In the genomic region with DNA sequence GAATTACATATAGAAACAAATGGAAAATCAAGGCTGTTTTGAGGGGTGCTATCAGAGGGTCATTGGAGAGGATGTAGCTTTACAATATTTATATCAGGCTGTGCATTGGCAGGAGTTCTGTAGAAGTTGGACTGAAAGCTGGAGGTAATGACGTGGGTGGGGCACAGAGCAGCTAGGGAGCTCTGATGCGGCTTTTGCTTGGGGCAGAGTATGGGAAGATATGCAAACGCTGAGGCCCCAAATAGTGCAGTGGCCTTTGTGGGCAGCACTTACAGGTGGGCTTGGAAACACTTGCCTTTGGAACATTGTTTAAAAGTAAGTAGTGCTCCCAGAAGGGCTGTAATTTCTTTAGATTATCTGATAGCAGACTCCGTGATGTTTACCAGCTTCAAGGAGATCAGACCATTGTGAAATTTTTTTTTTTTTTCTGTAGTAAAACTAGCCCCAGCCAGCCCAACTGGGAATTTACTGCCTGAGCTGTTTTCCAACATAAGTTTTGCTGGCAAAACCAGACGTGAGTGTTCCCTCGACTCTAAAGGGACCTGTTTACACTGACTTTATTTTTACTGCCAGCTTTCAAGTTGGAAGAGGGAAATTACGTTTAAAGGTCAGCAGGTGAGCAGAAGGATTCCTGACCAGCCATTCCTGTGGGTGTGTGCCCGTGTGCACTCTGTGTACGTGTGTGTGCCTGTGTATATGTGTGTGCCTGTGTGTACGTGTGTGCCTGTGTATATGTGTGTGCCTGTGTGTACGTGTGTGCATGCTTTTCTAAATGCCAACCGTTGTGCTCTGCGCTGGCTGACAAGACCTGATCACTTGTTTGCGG, we compare ENCODE assay signal across 1 cellular context.
TF ChIP-seq lines count a peak whose summit lies in the region.

MAB21L3 (plus strand) TSS at position 204 of the 826 bp plus-strand sequence. CDS start 1,217 bp downstream, outside the sequence.

TF ChIP-seq in GM23338, 12 proteins besides CTCF, POLR2A, EP300 and RAD21 (continued from another document):
- TF ChIP-seq, protein P1, sequence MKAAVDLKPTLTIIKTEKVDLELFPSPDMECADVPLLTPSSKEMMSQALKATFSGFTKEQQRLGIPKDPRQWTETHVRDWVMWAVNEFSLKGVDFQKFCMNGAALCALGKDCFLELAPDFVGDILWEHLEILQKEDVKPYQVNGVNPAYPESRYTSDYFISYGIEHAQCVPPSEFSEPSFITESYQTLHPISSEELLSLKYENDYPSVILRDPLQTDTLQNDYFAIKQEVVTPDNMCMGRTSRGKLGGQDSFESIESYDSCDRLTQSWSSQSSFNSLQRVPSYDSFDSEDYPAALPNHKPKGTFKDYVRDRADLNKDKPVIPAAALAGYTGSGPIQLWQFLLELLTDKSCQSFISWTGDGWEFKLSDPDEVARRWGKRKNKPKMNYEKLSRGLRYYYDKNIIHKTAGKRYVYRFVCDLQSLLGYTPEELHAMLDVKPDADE (IDR thresholded peaks at IDR 0.05), result no peak
- TF ChIP-seq EZH2phosphoT487 (IDR thresholded peaks at IDR 0.05; ENCODE audit: unreplicated experiment), result no peak
- TF ChIP-seq CREB1 (CRISPR knock-in tag; IDR thresholded peaks at IDR 0.05; ENCODE audit: low read depth), result no peak
- TF ChIP-seq, protein P2, sequence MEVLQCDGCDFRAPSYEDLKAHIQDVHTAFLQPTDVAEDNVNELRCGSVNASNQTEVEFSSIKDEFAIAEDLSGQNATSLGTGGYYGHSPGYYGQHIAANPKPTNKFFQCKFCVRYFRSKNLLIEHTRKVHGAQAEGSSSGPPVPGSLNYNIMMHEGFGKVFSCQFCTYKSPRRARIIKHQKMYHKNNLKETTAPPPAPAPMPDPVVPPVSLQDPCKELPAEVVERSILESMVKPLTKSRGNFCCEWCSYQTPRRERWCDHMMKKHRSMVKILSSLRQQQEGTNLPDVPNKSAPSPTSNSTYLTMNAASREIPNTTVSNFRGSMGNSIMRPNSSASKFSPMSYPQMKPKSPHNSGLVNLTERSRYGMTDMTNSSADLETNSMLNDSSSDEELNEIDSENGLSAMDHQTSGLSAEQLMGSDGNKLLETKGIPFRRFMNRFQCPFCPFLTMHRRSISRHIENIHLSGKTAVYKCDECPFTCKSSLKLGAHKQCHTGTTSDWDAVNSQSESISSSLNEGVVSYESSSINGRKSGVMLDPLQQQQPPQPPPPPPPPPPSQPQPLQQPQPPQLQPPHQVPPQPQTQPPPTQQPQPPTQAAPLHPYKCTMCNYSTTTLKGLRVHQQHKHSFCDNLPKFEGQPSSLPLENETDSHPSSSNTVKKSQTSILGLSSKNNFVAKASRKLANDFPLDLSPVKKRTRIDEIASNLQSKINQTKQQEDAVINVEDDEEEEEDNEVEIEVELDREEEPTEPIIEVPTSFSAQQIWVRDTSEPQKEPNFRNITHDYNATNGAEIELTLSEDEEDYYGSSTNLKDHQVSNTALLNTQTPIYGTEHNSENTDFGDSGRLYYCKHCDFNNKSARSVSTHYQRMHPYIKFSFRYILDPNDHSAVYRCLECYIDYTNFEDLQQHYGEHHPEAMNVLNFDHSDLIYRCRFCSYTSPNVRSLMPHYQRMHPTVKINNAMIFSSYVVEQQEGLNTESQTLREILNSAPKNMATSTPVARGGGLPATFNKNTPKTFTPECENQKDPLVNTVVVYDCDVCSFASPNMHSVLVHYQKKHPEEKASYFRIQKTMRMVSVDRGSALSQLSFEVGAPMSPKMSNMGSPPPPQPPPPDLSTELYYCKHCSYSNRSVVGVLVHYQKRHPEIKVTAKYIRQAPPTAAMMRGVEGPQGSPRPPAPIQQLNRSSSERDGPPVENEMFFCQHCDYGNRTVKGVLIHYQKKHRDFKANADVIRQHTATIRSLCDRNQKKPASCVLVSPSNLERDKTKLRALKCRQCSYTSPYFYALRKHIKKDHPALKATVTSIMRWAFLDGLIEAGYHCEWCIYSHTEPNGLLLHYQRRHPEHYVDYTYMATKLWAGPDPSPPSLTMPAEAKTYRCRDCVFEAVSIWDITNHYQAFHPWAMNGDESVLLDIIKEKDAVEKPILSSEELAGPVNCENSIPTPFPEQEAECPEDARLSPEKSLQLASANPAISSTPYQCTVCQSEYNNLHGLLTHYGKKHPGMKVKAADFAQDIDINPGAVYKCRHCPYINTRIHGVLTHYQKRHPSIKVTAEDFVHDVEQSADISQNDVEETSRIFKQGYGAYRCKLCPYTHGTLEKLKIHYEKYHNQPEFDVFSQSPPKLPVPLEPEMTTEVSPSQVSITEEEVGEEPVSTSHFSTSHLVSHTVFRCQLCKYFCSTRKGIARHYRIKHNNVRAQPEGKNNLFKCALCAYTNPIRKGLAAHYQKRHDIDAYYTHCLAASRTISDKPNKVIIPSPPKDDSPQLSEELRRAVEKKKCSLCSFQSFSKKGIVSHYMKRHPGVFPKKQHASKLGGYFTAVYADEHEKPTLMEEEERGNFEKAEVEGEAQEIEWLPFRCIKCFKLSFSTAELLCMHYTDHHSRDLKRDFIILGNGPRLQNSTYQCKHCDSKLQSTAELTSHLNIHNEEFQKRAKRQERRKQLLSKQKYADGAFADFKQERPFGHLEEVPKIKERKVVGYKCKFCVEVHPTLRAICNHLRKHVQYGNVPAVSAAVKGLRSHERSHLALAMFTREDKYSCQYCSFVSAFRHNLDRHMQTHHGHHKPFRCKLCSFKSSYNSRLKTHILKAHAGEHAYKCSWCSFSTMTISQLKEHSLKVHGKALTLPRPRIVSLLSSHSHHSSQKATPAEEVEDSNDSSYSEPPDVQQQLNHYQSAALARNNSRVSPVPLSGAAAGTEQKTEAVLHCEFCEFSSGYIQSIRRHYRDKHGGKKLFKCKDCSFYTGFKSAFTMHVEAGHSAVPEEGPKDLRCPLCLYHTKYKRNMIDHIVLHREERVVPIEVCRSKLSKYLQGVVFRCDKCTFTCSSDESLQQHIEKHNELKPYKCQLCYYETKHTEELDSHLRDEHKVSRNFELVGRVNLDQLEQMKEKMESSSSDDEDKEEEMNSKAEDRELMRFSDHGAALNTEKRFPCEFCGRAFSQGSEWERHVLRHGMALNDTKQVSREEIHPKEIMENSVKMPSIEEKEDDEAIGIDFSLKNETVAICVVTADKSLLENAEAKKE (CRISPR knock-in tag; IDR thresholded peaks at IDR 0.05), result no peak
- no peak for TF ChIP-seq EZH2 (IDR thresholded peaks at IDR 0.05; ENCODE audit: low read depth, unreplicated experiment)
- no peak for TF ChIP-seq ZNF114 (CRISPR knock-in tag; IDR thresholded peaks at IDR 0.05)
- no peak for TF ChIP-seq ZNF331 (CRISPR knock-in tag; IDR thresholded peaks at IDR 0.05; ENCODE audit: low read depth)
- no peak for TF ChIP-seq JUNB (IDR thresholded peaks at IDR 0.05; ENCODE audit: unreplicated experiment)
